ENCODE assay signal across 9 cellular contexts in the genomic region with DNA sequence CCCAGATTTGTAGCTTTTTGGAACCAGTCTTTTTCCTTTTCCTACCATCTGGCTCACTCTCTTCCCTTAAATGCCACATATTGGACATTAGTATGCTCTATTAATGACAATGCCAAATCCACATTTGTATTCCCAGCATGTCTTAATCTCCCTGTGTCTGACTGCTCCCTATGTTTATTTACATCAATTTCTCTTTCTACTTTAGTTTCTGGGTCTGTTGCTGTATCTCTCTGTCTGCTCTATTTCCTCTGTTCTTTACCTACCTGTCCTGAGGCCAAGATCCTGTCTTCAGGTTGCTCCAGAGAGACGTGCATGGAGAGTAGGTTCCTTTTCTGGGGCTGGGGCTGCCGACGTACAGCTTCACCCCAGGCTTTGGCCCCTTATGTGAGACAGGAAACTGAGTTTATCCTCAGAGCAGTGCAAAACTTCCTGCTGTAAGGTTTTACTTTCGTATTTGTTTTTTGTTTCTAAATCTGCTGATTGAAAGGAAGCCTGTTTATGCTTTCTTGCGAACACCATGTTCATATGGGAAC. TPM values are rescaled to one million over a fixed set of nuclear protein-coding genes. Genes with fewer than 3 reads are reported as not detected.
DNase-seq lines count a peak whose midpoint lies in the region; ATAC-seq lines count a peak whose summit lies in the region.
"Had no signal": no experiment of that assay in that cellular context is flagged by ENCODE, and none has a peak within 500 bp of the region (broad histone marks: within the 10 kb centered on the region; RNA-seq: fewer than 3 reads in every experiment).

No MANE protein-coding gene starts in this region.

- H3K4me3 ChIP-seq in ACC112 (ENCODE audit: low read depth, low read length): peak overlapping the region; percentile 40

- peaks cover 76% of the 10 kb centered on the region for H3K27me3 ChIP-seq in ACC112 (ENCODE audit: insufficient read depth, low read length)

- ATAC-seq in GM19324 (IDR thresholded peaks at IDR 0.05; ENCODE audit: low FRiP score, unreplicated experiment) (peak; percentile 82), HG03378 (IDR thresholded peaks at IDR 0.05; ENCODE audit: unreplicated experiment) (peak; percentile 81)

- H3K4me3 Mint-ChIP-seq in activated T-cell treated with anti-CD3 and anti-CD28 coated beads, Interleukin-2, amount 50 U/mL, for 24 hours: no peak overlapping the region

- no peaks in the 10 kb centered on the region for H3K9me3 Mint-ChIP-seq in activated T-cell treated with anti-CD3 and anti-CD28 coated beads, Interleukin-2, amount 50 U/mL, for 24 hours

- no peaks in the 10 kb centered on the region for H3K4me1 ChIP-seq in ACC112 (ENCODE audit: control insufficient read depth, insufficient read depth, low read length, unreplicated experiment)

- no peaks in the 10 kb centered on the region for H3K79me2 ChIP-seq in ACC112 (ENCODE audit: control insufficient read depth, insufficient read depth, low read length, unreplicated experiment)

- peak overlapping the region; percentile 2 for H2AFZ ChIP-seq in ACC112 (ENCODE audit: low read length, unreplicated experiment)

- H3K27ac ChIP-seq in ACC112 (ENCODE audit: low read depth, low read length): no peak overlapping the region
- H3K27ac ChIP-seq: C4-2B had no signal

- peaks cover 33% of the 10 kb centered on the region for H3K4me1 Mint-ChIP-seq in activated T-cell treated with anti-CD3 and anti-CD28 coated beads, Interleukin-2, amount 50 U/mL, for 24 hours (ENCODE audit: low read depth)

- peak; percentile 61 for DNase-seq in activated T-cell treated with anti-CD3 and anti-CD28 coated beads, Interleukin-2, amount 50 U/mL, for 24 hours
- DNase-seq in lung microvascular endothelial cell (ENCODE audit: low read depth in 2 of 2) (peak; percentile 55 to 88), NCI-H526 (lab: John Stamatoyannopoulos, UW) (no peak), anterior cingulate cortex (lab: John Stamatoyannopoulos, UW) (no peak), NCI-H524 (lab: John Stamatoyannopoulos, UW) (no peak)

- no peak overlapping the region for H3K27ac Mint-ChIP-seq in activated T-cell treated with anti-CD3 and anti-CD28 coated beads, Interleukin-2, amount 50 U/mL, for 24 hours

- no peaks in the 10 kb centered on the region for H3K27me3 Mint-ChIP-seq in activated T-cell treated with anti-CD3 and anti-CD28 coated beads, Interleukin-2, amount 50 U/mL, for 24 hours

- no peaks in the 10 kb centered on the region for H3K36me3 ChIP-seq in ACC112 (ENCODE audit: insufficient read depth, low read length)

- H3K36me3 Mint-ChIP-seq in activated T-cell treated with anti-CD3 and anti-CD28 coated beads, Interleukin-2, amount 50 U/mL, for 24 hours (ENCODE audit: low read depth): no peaks in the 10 kb centered on the region

RNA-seq across cellular contexts. Expression of a gene that starts 25.6 kb away (rescaled TPM):
- under 0.01 and 0.20 TPM in 2 replicates for total RNA-seq in lung microvascular endothelial cell

RNA-seq across cellular contexts. Expression of a gene that starts 36.7 kb away (rescaled TPM):
- total RNA-seq in lung microvascular endothelial cell: not detected in 2 replicates

RNA-seq across cellular contexts. Expression of a gene that starts 53.3 kb away (rescaled TPM):
- under 0.01 TPM in 2 replicates for total RNA-seq in lung microvascular endothelial cell

Comparison
In these comparisons a context has a peak if more than half of its experiments do, and no peak if none do; other contexts are left out.
1. DNase-seq: peak in activated T-cell treated with anti-CD3 and anti-CD28 coated beads, Interleukin-2, amount 50 U/mL, for 24 hours (single experiment) and lung microvascular endothelial cell (2 of 2); none in NCI-H526 (0 of 2), anterior cingulate cortex (0 of 58) and NCI-H524 (0 of 2).